Comparison of ENCODE assay signal across 16 cellular contexts in the genomic region with DNA sequence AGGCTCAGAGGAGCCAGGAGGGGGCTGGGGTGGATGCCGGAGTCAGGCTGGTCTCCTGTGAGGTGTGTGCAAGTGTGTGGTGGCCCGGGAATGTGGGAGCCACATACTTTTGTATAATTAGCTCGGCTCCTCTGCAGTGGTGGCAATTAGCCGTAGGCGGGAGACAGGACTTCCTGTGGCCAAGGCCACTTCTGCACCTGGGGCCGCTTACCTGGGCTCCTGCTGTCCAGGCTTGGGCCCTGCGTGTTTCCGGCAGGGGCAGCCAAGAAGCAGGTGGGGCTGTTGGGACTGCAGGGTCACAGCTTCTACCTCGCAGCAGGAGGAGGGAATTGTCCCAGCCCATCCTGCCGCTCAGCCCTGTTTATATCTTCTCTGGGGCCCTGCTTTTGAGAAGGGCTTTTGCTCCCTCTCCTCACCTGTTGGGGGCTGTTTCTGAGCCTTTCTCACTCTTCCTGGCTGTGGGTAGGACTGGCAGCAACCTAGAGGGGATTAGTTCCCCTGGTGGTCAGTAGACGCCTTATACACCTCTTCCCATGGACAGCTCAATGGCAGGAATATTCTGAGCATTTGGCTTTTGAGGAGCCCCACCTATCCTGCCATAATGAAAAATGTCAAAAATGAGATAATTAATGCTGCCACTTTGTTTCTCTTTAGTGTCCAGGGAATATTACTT.
DNase-seq lines count a peak whose midpoint lies in the region; ATAC-seq and TF ChIP-seq lines count a peak whose summit lies in the region.
"Had no signal": no experiment of that assay in that cellular context is flagged by ENCODE, and none has a peak within 500 bp of the region (broad histone marks: within the 10 kb centered on the region; RNA-seq: fewer than 3 reads in every experiment).

No MANE protein-coding gene starts in this region.

- intact Hi-C loops in body of pancreas (cut with DNase I) = no loop called here

- H3K4me3 Mint-ChIP-seq in progenitor cell of endocrine pancreas (ENCODE audit: low read depth) = no peak overlapping the region
- H3K4me3 Mint-ChIP-seq: memory B cell; stimulated activated effector memory CD8-positive, alpha-beta T cell treated with anti-CD3 and anti-CD28 coated beads, Interleukin-12 subunit alpha, Interleukin-12 subunit beta, amount 100 ng/mL, for 72 hours had no signal

- no peaks in the 10 kb centered on the region for H3K4me1 ChIP-seq in body of pancreas
- H3K4me1 ChIP-seq: upper lobe of right lung had no signal

- peaks cover 7% of the 10 kb centered on the region for H3K27me3 Mint-ChIP-seq in progenitor cell of endocrine pancreas

- no peaks in the 10 kb centered on the region for H3K9me3 Mint-ChIP-seq in progenitor cell of endocrine pancreas (ENCODE audit: low read depth)
- H3K9me3 Mint-ChIP-seq: memory B cell; stimulated activated effector memory CD8-positive, alpha-beta T cell treated with anti-CD3 and anti-CD28 coated beads, Interleukin-12 subunit alpha, Interleukin-12 subunit beta, amount 100 ng/mL, for 72 hours had no signal

- no peaks in the 10 kb centered on the region for H3K36me3 Mint-ChIP-seq in progenitor cell of endocrine pancreas (ENCODE audit: insufficient read depth)
- H3K36me3 Mint-ChIP-seq: memory B cell; stimulated activated effector memory CD8-positive, alpha-beta T cell treated with anti-CD3 and anti-CD28 coated beads, Interleukin-12 subunit alpha, Interleukin-12 subunit beta, amount 100 ng/mL, for 72 hours had no signal

- no peak for TF ChIP-seq CTCF in body of pancreas (IDR thresholded peaks at IDR 0.05)
- peak; percentile 51 for TF ChIP-seq CTCF in progenitor cell of endocrine pancreas (IDR thresholded peaks at IDR 0.05; ENCODE audit: unreplicated experiment)

- no peak overlapping the region for H3K4me3 ChIP-seq in body of pancreas
- H3K4me3 ChIP-seq: upper lobe of right lung had no signal

- peak; percentile 62 for ATAC-seq in body of pancreas
- ATAC-seq: stimulated activated effector memory CD8-positive, alpha-beta T cell treated with anti-CD3 and anti-CD28 coated beads, Interleukin-12 subunit alpha, Interleukin-12 subunit beta, amount 100 ng/mL, for 72 hours; upper lobe of right lung had no signal

- 48 to 54% methylated on average over 9 to 11 of the region's 11 CpGs for WGBS in body of pancreas, 2 donors

- H3K9me3 ChIP-seq in body of pancreas = no peaks in the 10 kb centered on the region
- H3K9me3 ChIP-seq: upper lobe of right lung had no signal

- H3K27ac Mint-ChIP-seq in progenitor cell of endocrine pancreas = no peak overlapping the region
- H3K27ac Mint-ChIP-seq: memory B cell; stimulated activated effector memory CD8-positive, alpha-beta T cell treated with anti-CD3 and anti-CD28 coated beads, Interleukin-12 subunit alpha, Interleukin-12 subunit beta, amount 100 ng/mL, for 72 hours had no signal

- DNase-seq in NCI-H2029 (lab: John Stamatoyannopoulos, UW) (peak; percentile 69), NCI-H2029 treated with DMSO at 0.1 percent for 48 hours (lab: John Stamatoyannopoulos, UW) (no peak), NCI-H510A (lab: John Stamatoyannopoulos, UW) (peak; percentile 72), body of pancreas (peak; percentile 15 to 32 (median 24)), progenitor cell of endocrine pancreas (ENCODE audit: low spot score, unreplicated experiment) (no peak), T-helper 1 cell (no peak), NCI-H524 (lab: John Stamatoyannopoulos, UW) (no peak), HCEC 1CT (no peak)
- DNase-seq: activated CD4-positive, CD25-positive, alpha-beta regulatory T cell treated with anti-CD3 and anti-CD28 coated beads, Interleukin-2, amount 50 U/mL, for 72 hours; activated naive CD4-positive, alpha-beta T cell treated with anti-CD3 and anti-CD28 coated beads, Interleukin-2, amount 50 U/mL, for 16 hours; foreskin fibroblast; KBM-7; NCI-H1930; upper lobe of right lung had no signal

- peaks cover 25% of the 10 kb centered on the region for H3K4me1 Mint-ChIP-seq in progenitor cell of endocrine pancreas (ENCODE audit: low read depth)
- H3K4me1 Mint-ChIP-seq: memory B cell; stimulated activated effector memory CD8-positive, alpha-beta T cell treated with anti-CD3 and anti-CD28 coated beads, Interleukin-12 subunit alpha, Interleukin-12 subunit beta, amount 100 ng/mL, for 72 hours had no signal

- H3K27me3 ChIP-seq in body of pancreas = no peaks in the 10 kb centered on the region
- H3K27me3 ChIP-seq: upper lobe of right lung had no signal

- no peaks in the 10 kb centered on the region for H3K36me3 ChIP-seq in body of pancreas (replicated peaks in 1 of 2; ENCODE audit: insufficient read depth in 1 of 2, low read depth in 2 of 2)
- H3K36me3 ChIP-seq: upper lobe of right lung had no signal

- no peak overlapping the region for H3K27ac ChIP-seq in body of pancreas
- H3K27ac ChIP-seq: upper lobe of right lung had no signal

- TF ChIP-seq POLR2A in body of pancreas (IDR thresholded peaks at IDR 0.05) = no peak

Comparison
In these comparisons a context has a peak if more than half of its experiments do, and no peak if none do; other contexts are left out.
1. DNase-seq: peak in NCI-H2029 (single experiment), NCI-H510A (single experiment) and body of pancreas (4 of 4); none in NCI-H2029 treated with DMSO at 0.1 percent for 48 hours (single experiment), progenitor cell of endocrine pancreas (single experiment), T-helper 1 cell (0 of 5), NCI-H524 (0 of 2) and HCEC 1CT (single experiment).